In genomic region chr11:25928076-25928475, GRCh38 we compare ENCODE assay signal across 2 cellular contexts.
TF ChIP-seq lines count a peak whose summit lies in the region.

No MANE protein-coding gene starts in this region.

TF ChIP-seq in SK-N-SH treated with all-trans-retinoic acid at 6 μM for 48 hours, 23 proteins besides CTCF, POLR2A, EP300 and RAD21 (continued from another document):
- TF ChIP-seq ZFP30 (CRISPR knock-in tag; IDR thresholded peaks at IDR 0.05) (no peak), PPARA (CRISPR knock-in tag; IDR thresholded peaks at IDR 0.05; ENCODE audit: borderline replicate concordance) (no peak), CSRNP3 (CRISPR knock-in tag; IDR thresholded peaks at IDR 0.05) (no peak), RARB (CRISPR knock-in tag; IDR thresholded peaks at IDR 0.05) (no peak), ISL1 (CRISPR knock-in tag; IDR thresholded peaks at IDR 0.05) (no peak), ZC3H10 (CRISPR knock-in tag; IDR thresholded peaks at IDR 0.05) (no peak), ZNF8 (CRISPR knock-in tag; IDR thresholded peaks at IDR 0.05) (no peak), BACH2 (CRISPR knock-in tag; IDR thresholded peaks at IDR 0.05; ENCODE audit: borderline replicate concordance) (no peak), CREB5 (CRISPR knock-in tag; IDR thresholded peaks at IDR 0.05; ENCODE audit: low read depth) (no peak), GLIS3 (CRISPR knock-in tag; IDR thresholded peaks at IDR 0.05) (no peak), POU6F1 (CRISPR knock-in tag; IDR thresholded peaks at IDR 0.05; ENCODE audit: borderline replicate concordance, low read depth) (no peak)

TF ChIP-seq in SK-N-SH, 30 proteins besides CTCF, POLR2A, EP300 and RAD21 (continued from another document):
- TF ChIP-seq ELF1 (IDR thresholded peaks at IDR 0.05): no peak
